In genomic region chr12:24380122-24380521, GRCh38 we compare ENCODE assay signal across 20 cellular contexts.
DNase-seq lines count a peak whose midpoint lies in the region; ATAC-seq, FAIRE-seq and TF ChIP-seq lines count a peak whose summit lies in the region.
"Had no signal": no experiment of that assay in that cellular context is flagged by ENCODE, and none has a peak within 500 bp of the region (broad histone marks: within the 10 kb centered on the region; RNA-seq: fewer than 3 reads in every experiment).

No MANE protein-coding gene starts in this region.

- H3K9me2 ChIP-seq in GM23338 (ENCODE audit: insufficient read depth): peaks cover 12% of the 10 kb centered on the region

- no peaks in the 10 kb centered on the region for H3F3A ChIP-seq in GM23338 (replicated peaks; ENCODE audit: low read depth)

- no peak overlapping the region for H3K4me3 ChIP-seq in GM23338
- H3K4me3 ChIP-seq: mucosa of descending colon, ovary, tibial artery had no signal

- H3K4me1 Mint-ChIP-seq in GM23338: peaks cover 43% of the 10 kb centered on the region
- no peaks in the 10 kb centered on the region for H3K4me1 Mint-ChIP-seq in activated CD8-positive, alpha-beta T cell treated with anti-CD3 and anti-CD28 coated beads for 36 hours (ENCODE audit: low read depth)

- DNase-seq in GM23338 (ENCODE audit: low spot score): peak; percentile 30
- DNase-seq in NCI-H524 treated with DMSO at 0.1 percent for 48 hours (lab: John Stamatoyannopoulos, UW): peak; percentile 10
- peak; percentile 1 for DNase-seq in myocyte (ENCODE audit: low read depth)
- no peak for DNase-seq in NAMALWA (ENCODE audit: low spot score)
- no peak for DNase-seq in HuH-7 (ENCODE audit: low spot score)
- DNase-seq in nucleus accumbens (lab: John Stamatoyannopoulos, UW): no peak
- DNase-seq in activated CD8-positive, alpha-beta T cell treated with anti-CD3 and anti-CD28 coated beads for 36 hours: no peak
- DNase-seq: activated CD8-positive, alpha-beta memory T cell treated with anti-CD3 and anti-CD28 coated beads, Interleukin-2, amount 50 U/mL, for 4 hours; activated naive CD4-positive, alpha-beta T cell treated with anti-CD3 and anti-CD28 coated beads for 36 hours; dermis blood vessel endothelial cell; hippocampal formation; left cardiac atrium; mucosa of descending colon; NCI-H1105; NCI-H2171 treated with DMSO at 0.1 percent for 48 hours; ovary; SIG-M5; small intestine; tibial artery had no signal

- no peak overlapping the region for H3K27ac Mint-ChIP-seq in GM23338
- H3K27ac Mint-ChIP-seq in activated CD8-positive, alpha-beta T cell treated with anti-CD3 and anti-CD28 coated beads for 36 hours: no peak overlapping the region
- H3K27ac Mint-ChIP-seq: activated naive CD4-positive, alpha-beta T cell treated with anti-CD3 and anti-CD28 coated beads for 36 hours had no signal

- H3K4me2 ChIP-seq in GM23338: peak overlapping the region; percentile 6; the same call in 1 of the 2 replicates

- ATAC-seq in GM23338: peak; percentile 67
- ATAC-seq in activated CD8-positive, alpha-beta T cell treated with anti-CD3 and anti-CD28 coated beads for 36 hours: no peak
- ATAC-seq: left cardiac atrium, mucosa of descending colon had no signal

- H3K4me3 Mint-ChIP-seq in GM23338: 0 out of 3 replicates have a peak overlapping the region, but pooled peaks have one; percentile 8
- H3K4me3 Mint-ChIP-seq in activated CD8-positive, alpha-beta T cell treated with anti-CD3 and anti-CD28 coated beads for 36 hours: no peak overlapping the region
- H3K4me3 Mint-ChIP-seq: activated naive CD4-positive, alpha-beta T cell treated with anti-CD3 and anti-CD28 coated beads for 36 hours had no signal

- H3K4me1 ChIP-seq in GM23338 (ENCODE audit: insufficient read depth): peaks cover 40% of the 10 kb centered on the region

- H3K9me3 Mint-ChIP-seq in GM23338: no peaks in the 10 kb centered on the region; the same call in 1 of the 3 replicates
- peaks cover 2% of the 10 kb centered on the region for H3K9me3 Mint-ChIP-seq in activated CD8-positive, alpha-beta T cell treated with anti-CD3 and anti-CD28 coated beads for 36 hours
- H3K9me3 Mint-ChIP-seq: activated naive CD4-positive, alpha-beta T cell treated with anti-CD3 and anti-CD28 coated beads for 36 hours had no signal

- H2AFZ ChIP-seq in GM23338: no peak overlapping the region

- no peaks in the 10 kb centered on the region for H3K27me3 ChIP-seq in GM23338 (ENCODE audit: insufficient read depth)
- H3K27me3 ChIP-seq: ovary, tibial artery had no signal

- H3K27me3 Mint-ChIP-seq in GM23338 (ENCODE audit: insufficient read depth, low read depth, poor library complexity): peaks cover 2% of the 10 kb centered on the region
- no peaks in the 10 kb centered on the region for H3K27me3 Mint-ChIP-seq in activated CD8-positive, alpha-beta T cell treated with anti-CD3 and anti-CD28 coated beads for 36 hours

- intact Hi-C loops in activated CD8-positive, alpha-beta T cell treated with anti-CD3 and anti-CD28 coated beads for 36 hours (cut with micrococcal nuclease): no loop called here

- FAIRE-seq in endometrium (lab: Jason Lieb, UNC): peak; percentile 39
- FAIRE-seq: small intestine had no signal

- no peaks in the 10 kb centered on the region for H3K36me3 ChIP-seq in GM23338 (ENCODE audit: insufficient read depth)
- H3K36me3 ChIP-seq: ovary, tibial artery had no signal

- H3K36me3 Mint-ChIP-seq in GM23338 (ENCODE audit: low read depth): peaks cover 5% of the 10 kb centered on the region; the same call in 2 of the 3 replicates
- H3K36me3 Mint-ChIP-seq in activated CD8-positive, alpha-beta T cell treated with anti-CD3 and anti-CD28 coated beads for 36 hours (ENCODE audit: low read depth): no peaks in the 10 kb centered on the region

- no peaks in the 10 kb centered on the region for H4K20me1 ChIP-seq in GM23338 (replicated peaks; ENCODE audit: insufficient read depth)

- CTCF ChIA-PET in activated CD8-positive, alpha-beta T cell treated with anti-CD3 and anti-CD28 coated beads for 36 hours (lab: Charles Lee): no interaction called here

- POLR2A ChIA-PET in activated CD8-positive, alpha-beta T cell treated with anti-CD3 and anti-CD28 coated beads for 36 hours (lab: Charles Lee): no interaction called here

- H3K27ac ChIP-seq in GM23338 (ENCODE audit: low read depth): peak overlapping the region; percentile 33; the same call in 1 of the 2 replicates
- H3K27ac ChIP-seq: ovary, tibial artery had no signal

- H3K79me2 ChIP-seq in GM23338 (replicated peaks; ENCODE audit: insufficient read depth): no peaks in the 10 kb centered on the region

- no peak for TF ChIP-seq CTCF in GM23338 (conservative IDR thresholded peaks at IDR 0.05; ENCODE audit: low read depth in 2 of 2)
- TF ChIP-seq CTCF in activated CD8-positive, alpha-beta T cell treated with anti-CD3 and anti-CD28 coated beads for 36 hours (IDR thresholded peaks at IDR 0.05): no peak

TF ChIP-seq in GM23338, 12 proteins besides CTCF, POLR2A, EP300 and RAD21 (continues in another document):
- TF ChIP-seq ETS1 (IDR thresholded peaks at IDR 0.05): no peak
- TF ChIP-seq POLR2AphosphoS5 (IDR thresholded peaks at IDR 0.05; ENCODE audit: low read depth): no peak
- TF ChIP-seq ZNF331 (CRISPR knock-in tag; IDR thresholded peaks at IDR 0.05; ENCODE audit: low read depth): no peak
- TF ChIP-seq EZH2 (IDR thresholded peaks at IDR 0.05; ENCODE audit: low read depth, unreplicated experiment): no peak
- no peak for TF ChIP-seq CREB1 (CRISPR knock-in tag; IDR thresholded peaks at IDR 0.05; ENCODE audit: low read depth)
- TF ChIP-seq ZNF462 (CRISPR knock-in tag; IDR thresholded peaks at IDR 0.05): no peak
- no peak for TF ChIP-seq STAT1 (IDR thresholded peaks at IDR 0.05; ENCODE audit: unreplicated experiment)
- no peak for TF ChIP-seq JUNB (IDR thresholded peaks at IDR 0.05; ENCODE audit: unreplicated experiment)

Comparison
In these comparisons a context has a peak if more than half of its experiments do, and no peak if none do; other contexts are left out.
1. DNase-seq: peak in GM23338 (single experiment), NCI-H524 treated with DMSO at 0.1 percent for 48 hours (single experiment) and myocyte (single experiment); none in NAMALWA (single experiment), HuH-7 (single experiment), nucleus accumbens (0 of 56) and activated CD8-positive, alpha-beta T cell treated with anti-CD3 and anti-CD28 coated beads for 36 hours (single experiment).